ENCODE assay signal across 21 cellular contexts in genomic region chr3:65080432-65080831, GRCh38.
A peak's percentile ranks its signal among the peaks of the same experiment; 100 is the strongest.
DNase-seq lines count a peak whose midpoint lies in the region; ATAC-seq and TF ChIP-seq lines count a peak whose summit lies in the region.
"Had no signal": no experiment of that assay in that cellular context is flagged by ENCODE, and none has a peak within 500 bp of the region (broad histone marks: within the 10 kb centered on the region; RNA-seq: fewer than 3 reads in every experiment).

No MANE protein-coding gene starts in this region.

- H2BK120ac ChIP-seq in mesendoderm (ENCODE audit: low read depth, low read length) = no peak overlapping the region

- RAD21 ChIA-PET in HCT116 (lab: Charles Lee; ENCODE audit: low non-redundant PET in 1 of 2, low total read pairs in 2 of 2, uncharacterized antibody in 2 of 2, unreplicated experiment in 2 of 2) = no interaction called here

- no TSS peak for BruUV-seq in HCT116 (replicated peaks; lab: Mats Ljungman, UMichigan)

- H3K4me3 ChIP-seq in HCT116 (replicated peaks in 1 of 2; ENCODE audit: low read depth in 1 of 2, low read length in 2 of 2) = no peak overlapping the region
- H3K4me3 ChIP-seq in mesendoderm (ENCODE audit: low read length) = no peak overlapping the region
- H3K4me3 ChIP-seq: BLaER1 treated with 17β-estradiol and CSF1 and Interleukin-3, amounts not matched to agents 10 nM and 100 nM; lower lobe of right lung; transverse colon had no signal

- H3K18ac ChIP-seq in mesendoderm (ENCODE audit: low read length) = no peak overlapping the region

- no peaks in the 10 kb centered on the region for H4K20me1 ChIP-seq in HCT116 (ENCODE audit: insufficient read depth)
- H4K20me1 ChIP-seq: BLaER1 treated with 17β-estradiol and CSF1 and Interleukin-3, amounts not matched to agents 10 nM and 100 nM had no signal

- no peak overlapping the region for H3K23ac ChIP-seq in mesendoderm (ENCODE audit: low read length)

- H2AK5ac ChIP-seq in mesendoderm (ENCODE audit: low read length) = no peak overlapping the region

- no peaks in the 10 kb centered on the region for H3K36me3 Mint-ChIP-seq in chondrocyte (ENCODE audit: low read depth)

- CTCF ChIA-PET in HCT116 (lab: Charles Lee) = no interaction called here

- WGBS in mesendoderm (ENCODE audit: extremely low coverage, insufficient coverage, low lambda C conversion rate) = no CpG with 5 or more reads among the region's 3 CpGs

- H3K4me1 Mint-ChIP-seq in chondrocyte (ENCODE audit: low read depth) = no peaks in the 10 kb centered on the region
- H3K4me1 Mint-ChIP-seq: naive thymus-derived CD8-positive, alpha-beta T cell had no signal

- H3K9ac ChIP-seq in HCT116 (ENCODE audit: low read length) = no peak overlapping the region
- H3K9ac ChIP-seq in mesendoderm (ENCODE audit: low read length) = no peak overlapping the region
- H3K9ac ChIP-seq: BLaER1 treated with 17β-estradiol and CSF1 and Interleukin-3, amounts not matched to agents 10 nM and 100 nM had no signal

- peaks cover 13% of the 10 kb centered on the region for H3K9me3 Mint-ChIP-seq in chondrocyte (ENCODE audit: low read depth)

- no peaks in the 10 kb centered on the region for H3K9me2 ChIP-seq in HCT116 (ENCODE audit: insufficient read depth)

- POLR2A ChIA-PET in HCT116 (lab: Charles Lee) = no interaction called here

- H3K9me3 ChIP-seq in HCT116 (ENCODE audit: control insufficient read depth in 1 of 2, insufficient read depth in 1 of 2, low read depth in 1 of 2, low read length in 2 of 2) = no peaks in the 10 kb centered on the region
- H3K9me3 ChIP-seq: lower lobe of right lung, transverse colon had no signal

- no peak overlapping the region for H3K27ac Mint-ChIP-seq in chondrocyte (ENCODE audit: unreplicated experiment)
- H3K27ac Mint-ChIP-seq: naive thymus-derived CD8-positive, alpha-beta T cell had no signal

- no peaks in the 10 kb centered on the region for H3K79me1 ChIP-seq in mesendoderm (ENCODE audit: low read length)

- H3K4ac ChIP-seq in mesendoderm (ENCODE audit: low read depth, low read length) = no peak overlapping the region

- H4K5ac ChIP-seq in mesendoderm (ENCODE audit: low read length) = no peak overlapping the region

- no peak overlapping the region for H2BK5ac ChIP-seq in mesendoderm (ENCODE audit: low read length)

- peaks cover 13% of the 10 kb centered on the region for H3K27me3 Mint-ChIP-seq in chondrocyte (ENCODE audit: low read depth)

- TF ChIP-seq RAD21 in HCT116 (IDR thresholded peaks at IDR 0.05; ENCODE audit: low read depth) = peak; percentile 10; the same call in 1 of the 2 replicates

- TF ChIP-seq CTCF in HCT116 (IDR thresholded peaks at IDR 0.05 in 2 of 3, conservative IDR thresholded peaks at IDR 0.05 in 1 of 3; ENCODE audit: borderline replicate concordance in 1 of 3, insufficient read depth in 1 of 3, low read depth in 2 of 3, low read length in 2 of 3) (0 out of 6 replicates have a peak, but pooled peaks of 2 of the 3 experiments have one; percentile 6 to 9), chondrocyte (IDR thresholded peaks at IDR 0.05) (peak; percentile 45)

- DNase-seq in DMS 273 (lab: John Stamatoyannopoulos, UW; ENCODE audit: unreplicated experiment) (peak; percentile 2), DMS 273 treated with DMSO at 0.1 percent for 48 hours (lab: John Stamatoyannopoulos, UW) (no peak), HCT116 (ENCODE audit: low read depth, low spot score) (no peak), chondrocyte (ENCODE audit: low spot score) (no peak), mesendoderm (peak; percentile 62), posterior vena cava (ENCODE audit: low spot score) (no peak), NCI-H2029 treated with DMSO at 0.1 percent for 48 hours (lab: John Stamatoyannopoulos, UW) (no peak)
- DNase-seq: activated CD4-positive, alpha-beta T cell treated with anti-CD3 and anti-CD28 coated beads for 48 hours; activated gamma-delta T cell treated with Interleukin-2 at 50 U/mL for 16 hours; amygdala; DMS79 treated with DMSO at 0.1 percent for 48 hours; lower lobe of right lung; naive thymus-derived CD8-positive, alpha-beta T cell; NCI-H1436 treated with DMSO at 0.1 percent for 48 hours; posterior cingulate gyrus; stimulated activated naive CD4-positive, alpha-beta T cell; T1000; transverse colon had no signal

- no peak overlapping the region for H2AFZ ChIP-seq in HCT116 (ENCODE audit: low read depth, low read length, poor library complexity, severe bottlenecking)

- H3K27me3 ChIP-seq in HCT116 (ENCODE audit: insufficient read depth, low read length) = no peaks in the 10 kb centered on the region
- H3K27me3 ChIP-seq in mesendoderm (ENCODE audit: insufficient read depth, low read length, poor library complexity) = no peaks in the 10 kb centered on the region
- H3K27me3 ChIP-seq: BLaER1 treated with 17β-estradiol and CSF1 and Interleukin-3, amounts not matched to agents 10 nM and 100 nM; transverse colon had no signal

- intact Hi-C loops in HCT116 (cut with micrococcal nuclease) = no loop called here
- intact Hi-C loops in posterior vena cava (cut with DNase I) = no loop called here

- no peak overlapping the region for H4K8ac ChIP-seq in mesendoderm (ENCODE audit: low read depth, low read length)

- H3K36me3 ChIP-seq in HCT116 (ENCODE audit: control insufficient read depth in 1 of 2, insufficient read depth in 2 of 2, low read length in 2 of 2) (no peaks in the 10 kb centered on the region), mesendoderm (ENCODE audit: control insufficient read depth, insufficient read depth, low read length) (no peaks in the 10 kb centered on the region)
- H3K36me3 ChIP-seq: BLaER1 treated with 17β-estradiol and CSF1 and Interleukin-3, amounts not matched to agents 10 nM and 100 nM; lower lobe of right lung; transverse colon had no signal

- H3K4me2 ChIP-seq in HCT116 (ENCODE audit: low read length) = no peak overlapping the region
- H3K4me2 ChIP-seq in mesendoderm (ENCODE audit: low read length) = no peak overlapping the region
- H3K4me2 ChIP-seq: BLaER1 treated with 17β-estradiol and CSF1 and Interleukin-3, amounts not matched to agents 10 nM and 100 nM had no signal

- H3K27ac ChIP-seq in HCT116 (ENCODE audit: low read depth, low read length) (no peak overlapping the region), mesendoderm (ENCODE audit: low read depth, low read length) (no peak overlapping the region)
- H3K27ac ChIP-seq: 22Rv1; BLaER1 treated with 17β-estradiol and CSF1 and Interleukin-3, amounts not matched to agents 10 nM and 100 nM; lower lobe of right lung; transverse colon had no signal

- no peak overlapping the region for H3K4me3 Mint-ChIP-seq in chondrocyte (ENCODE audit: unreplicated experiment)
- H3K4me3 Mint-ChIP-seq: naive thymus-derived CD8-positive, alpha-beta T cell had no signal

- TF ChIP-seq POLR2A in HCT116 (IDR thresholded peaks at IDR 0.05; ENCODE audit: borderline replicate concordance, extremely low read depth, insufficient read depth, insufficient read length) = no peak

- no peak for ATAC-seq in HCT116
- ATAC-seq in HG02571 (IDR thresholded peaks at IDR 0.05; ENCODE audit: unreplicated experiment) = no peak
- ATAC-seq: lower lobe of right lung; naive thymus-derived CD8-positive, alpha-beta T cell had no signal

- no peak overlapping the region for H3K56ac ChIP-seq in mesendoderm (ENCODE audit: low read length)

- H3K4me1 ChIP-seq in HCT116 (ENCODE audit: control insufficient read depth in 1 of 2, insufficient read depth in 2 of 2, low read length in 2 of 2) = no peaks in the 10 kb centered on the region
- peaks cover 10% of the 10 kb centered on the region for H3K4me1 ChIP-seq in mesendoderm (ENCODE audit: control insufficient read depth, low read depth, low read length)
- H3K4me1 ChIP-seq: BLaER1 treated with 17β-estradiol and CSF1 and Interleukin-3, amounts not matched to agents 10 nM and 100 nM; lower lobe of right lung; transverse colon had no signal

- no peak overlapping the region for H2BK15ac ChIP-seq in mesendoderm (replicated peaks; ENCODE audit: low read depth)

- H3K79me2 ChIP-seq in HCT116 (ENCODE audit: insufficient read depth, low read length) = no peaks in the 10 kb centered on the region
- no peaks in the 10 kb centered on the region for H3K79me2 ChIP-seq in mesendoderm (ENCODE audit: control insufficient read depth, insufficient read depth, low read length)

TF ChIP-seq in HCT116, 20 proteins besides CTCF, POLR2A, EP300 and RAD21 (continues in another document):
- TF ChIP-seq TCF7L2 (IDR thresholded peaks at IDR 0.05; ENCODE audit: borderline replicate concordance, extremely low read depth, insufficient read depth, insufficient read length) (no peak), FOSL1 (IDR thresholded peaks at IDR 0.05; ENCODE audit: low read depth) (no peak), ZNF274 (IDR thresholded peaks at IDR 0.05; ENCODE audit: low read depth, low read length) (no peak), ZBTB33 (IDR thresholded peaks at IDR 0.05; ENCODE audit: extremely low read depth, insufficient replicate concordance, low read length) (no peak), CBX3 (IDR thresholded peaks at IDR 0.05; ENCODE audit: low read depth) (no peak), MAX (IDR thresholded peaks at IDR 0.05) (no peak), ELF1 (IDR thresholded peaks at IDR 0.05; ENCODE audit: borderline replicate concordance, low read depth) (no peak), SRF (IDR thresholded peaks at IDR 0.05; ENCODE audit: low read depth) (no peak), SP1 (IDR thresholded peaks at IDR 0.05; ENCODE audit: low read depth) (no peak), POLR2AphosphoS5 (IDR thresholded peaks at IDR 0.05; ENCODE audit: low read depth, low read length) (no peak), EGR1 (IDR thresholded peaks at IDR 0.05; ENCODE audit: low read depth) (no peak), EZH2phosphoT487 (IDR thresholded peaks at IDR 0.05; ENCODE audit: borderline replicate concordance) (no peak)

Comparison
In these comparisons a context has a peak if more than half of its experiments do, and no peak if none do; other contexts are left out.
1. DNase-seq: peak in DMS 273 (single experiment) and mesendoderm (single experiment); none in DMS 273 treated with DMSO at 0.1 percent for 48 hours (single experiment), HCT116 (single experiment), chondrocyte (single experiment), posterior vena cava (single experiment) and NCI-H2029 treated with DMSO at 0.1 percent for 48 hours (single experiment).